In genomic region chr15:31271706-31272557, GRCh38 we compare ENCODE assay signal across 13 cellular contexts. TPM values are rescaled to one million over a fixed set of nuclear protein-coding genes. Genes with fewer than 3 reads are reported as not detected.
DNase-seq lines count a peak whose midpoint lies in the region; TF ChIP-seq lines count a peak whose summit lies in the region.
"Had no signal": no experiment of that assay in that cellular context is flagged by ENCODE, and none has a peak within 500 bp of the region (broad histone marks: within the 10 kb centered on the region; RNA-seq: fewer than 3 reads in every experiment).

No MANE protein-coding gene starts in this region.

- H3K4me3 ChIP-seq in BLaER1 (no peak overlapping the region), neural progenitor cell (no peak overlapping the region), Karpas-422 (ENCODE audit: low read length) (no peak overlapping the region)

- H3K27me3 ChIP-seq in BLaER1 (no peaks in the 10 kb centered on the region), neural progenitor cell (no peaks in the 10 kb centered on the region), Karpas-422 (ENCODE audit: low read length) (no peaks in the 10 kb centered on the region)
- H3K27me3 ChIP-seq: foreskin keratinocyte had no signal

- no peak overlapping the region for H3K9ac ChIP-seq in BLaER1
- no peak overlapping the region for H3K9ac ChIP-seq in neural progenitor cell
- no peak overlapping the region for H3K9ac ChIP-seq in Karpas-422 (ENCODE audit: low read length)

- no peaks in the 10 kb centered on the region for H3K79me2 ChIP-seq in neural progenitor cell (ENCODE audit: low read depth)
- no peaks in the 10 kb centered on the region for H3K79me2 ChIP-seq in Karpas-422 (ENCODE audit: low read length)

- H3K36me3 Mint-ChIP-seq in activated T-helper 2 cell treated with anti-CD3 and anti-CD28 coated beads, Interferon-gamma antibody, Interleukin-2, Interleukin-4, amounts not matched to agents 10 μg/mL and 5 μg/mL and 100 μg/mL, durations not matched to agents 14 hours and 24 hours and 36 hours (ENCODE audit: low read depth) = no peaks in the 10 kb centered on the region
- no peaks in the 10 kb centered on the region for H3K36me3 Mint-ChIP-seq in neural progenitor cell

- H3K4me1 Mint-ChIP-seq in activated T-helper 2 cell treated with anti-CD3 and anti-CD28 coated beads, Interferon-gamma antibody, Interleukin-2, Interleukin-4, amounts not matched to agents 10 μg/mL and 5 μg/mL and 100 μg/mL, durations not matched to agents 14 hours and 24 hours and 36 hours (ENCODE audit: low read depth) = peaks cover 39% of the 10 kb centered on the region
- peaks cover 12% of the 10 kb centered on the region for H3K4me1 Mint-ChIP-seq in neural progenitor cell

- no peaks in the 10 kb centered on the region for H3K27me3 Mint-ChIP-seq in activated T-helper 2 cell treated with anti-CD3 and anti-CD28 coated beads, Interferon-gamma antibody, Interleukin-2, Interleukin-4, amounts not matched to agents 10 μg/mL and 5 μg/mL and 100 μg/mL, durations not matched to agents 14 hours and 24 hours and 36 hours (ENCODE audit: low read depth)
- peaks cover 7% of the 10 kb centered on the region for H3K27me3 Mint-ChIP-seq in neural progenitor cell (ENCODE audit: insufficient read depth, low read depth)
- H3K27me3 Mint-ChIP-seq: naive thymus-derived CD4-positive, alpha-beta T cell had no signal

- no peaks in the 10 kb centered on the region for H3K9me3 Mint-ChIP-seq in activated T-helper 2 cell treated with anti-CD3 and anti-CD28 coated beads, Interferon-gamma antibody, Interleukin-2, Interleukin-4, amounts not matched to agents 10 μg/mL and 5 μg/mL and 100 μg/mL, durations not matched to agents 14 hours and 24 hours and 36 hours
- peaks cover 2% of the 10 kb centered on the region for H3K9me3 Mint-ChIP-seq in neural progenitor cell

- no peak for TF ChIP-seq CTCF in C4-2B (conservative IDR thresholded peaks at IDR 0.05)
- TF ChIP-seq CTCF in neural progenitor cell (IDR thresholded peaks at IDR 0.05) = no peak

- no peak overlapping the region for H3K27ac Mint-ChIP-seq in activated T-helper 2 cell treated with anti-CD3 and anti-CD28 coated beads, Interferon-gamma antibody, Interleukin-2, Interleukin-4, amounts not matched to agents 10 μg/mL and 5 μg/mL and 100 μg/mL, durations not matched to agents 14 hours and 24 hours and 36 hours
- no peak overlapping the region for H3K27ac Mint-ChIP-seq in neural progenitor cell

- H3K36me3 ChIP-seq in BLaER1 = no peaks in the 10 kb centered on the region
- H3K36me3 ChIP-seq in neural progenitor cell = no peaks in the 10 kb centered on the region
- H3K36me3 ChIP-seq in Karpas-422 (ENCODE audit: insufficient read depth, low read length) = no peaks in the 10 kb centered on the region

- no peaks in the 10 kb centered on the region for H4K20me1 ChIP-seq in BLaER1
- H4K20me1 ChIP-seq in neural progenitor cell (ENCODE audit: low read depth) = no peaks in the 10 kb centered on the region
- H4K20me1 ChIP-seq in Karpas-422 (ENCODE audit: insufficient read depth, low read depth, low read length) = no peaks in the 10 kb centered on the region

- H3K27ac ChIP-seq in BLaER1 (peak overlapping the region; percentile 37; the same call in 1 of the 2 replicates), C4-2B (peak overlapping the region; percentile 79), neural progenitor cell (no peak overlapping the region), Karpas-422 (ENCODE audit: low read length) (no peak overlapping the region)
- H3K27ac ChIP-seq: foreskin keratinocyte had no signal

- H2AFZ ChIP-seq in neural progenitor cell (replicated peaks) (no peak overlapping the region), Karpas-422 (ENCODE audit: low read length) (no peak overlapping the region)

- H3K4me2 ChIP-seq in BLaER1 = peak overlapping the region; percentile 29; the same call in 1 of the 2 replicates
- H3K4me2 ChIP-seq in neural progenitor cell = no peak overlapping the region
- H3K4me2 ChIP-seq in Karpas-422 (ENCODE audit: low read depth, low read length, poor library complexity, severe bottlenecking) = no peak overlapping the region

- no peak overlapping the region for H3K4me3 Mint-ChIP-seq in activated T-helper 2 cell treated with anti-CD3 and anti-CD28 coated beads, Interferon-gamma antibody, Interleukin-2, Interleukin-4, amounts not matched to agents 10 μg/mL and 5 μg/mL and 100 μg/mL, durations not matched to agents 14 hours and 24 hours and 36 hours (ENCODE audit: low read depth)
- no peak overlapping the region for H3K4me3 Mint-ChIP-seq in neural progenitor cell
- H3K4me3 Mint-ChIP-seq: naive thymus-derived CD4-positive, alpha-beta T cell had no signal

- H3K9me3 ChIP-seq in BLaER1 (no peaks in the 10 kb centered on the region), neural progenitor cell (ENCODE audit: low read depth) (no peaks in the 10 kb centered on the region), Karpas-422 (ENCODE audit: low read length) (no peaks in the 10 kb centered on the region)

- no peaks in the 10 kb centered on the region for H3F3A ChIP-seq in neural progenitor cell (ENCODE audit: low read depth)

- intact Hi-C loops in activated T-helper 2 cell treated with anti-CD3 and anti-CD28 coated beads, Interferon-gamma antibody, Interleukin-2, Interleukin-4, amounts not matched to agents 10 μg/mL and 5 μg/mL and 100 μg/mL, durations not matched to agents 14 hours and 24 hours and 36 hours (cut with micrococcal nuclease) = no loop called here

- H3K4me1 ChIP-seq in BLaER1 (peaks cover 76% of the 10 kb centered on the region), neural progenitor cell (peaks cover 6% of the 10 kb centered on the region), Karpas-422 (ENCODE audit: low read length) (peaks cover 23% of the 10 kb centered on the region)
- H3K4me1 ChIP-seq: foreskin keratinocyte had no signal

- DNase-seq in activated T-helper 2 cell treated with anti-CD3 and anti-CD28 coated beads, Interferon-gamma antibody, Interleukin-2, Interleukin-4, amounts not matched to agents 10 μg/mL and 5 μg/mL and 100 μg/mL, durations not matched to agents 14 hours and 24 hours and 36 hours (ENCODE audit: low spot score) = peak; percentile 7
- peak; percentile 0 for DNase-seq in neural progenitor cell (ENCODE audit: low spot score)
- no peak for DNase-seq in UCSD-AML1 (lab: John Stamatoyannopoulos, UW; ENCODE audit: unreplicated experiment)
- no peak for DNase-seq in SK-N-DZ (ENCODE audit: low spot score)
- DNase-seq in Karpas-422 = no peak
- DNase-seq: central memory CD4-positive, alpha-beta T cell; DND-41; foreskin keratinocyte; NCI-H146; NCI-H226 had no signal

- H3K9me2 ChIP-seq in Karpas-422 (replicated peaks; ENCODE audit: insufficient read depth, low read length) = no peaks in the 10 kb centered on the region

RNA-seq across cellular contexts. Expression of gene KLF13, which starts 54.7 kb away (rescaled TPM):
- 127 and 132 TPM in 2 replicates for total RNA-seq in activated T-helper 2 cell treated with anti-CD3 and anti-CD28 coated beads, Interferon-gamma antibody, Interleukin-2, Interleukin-4, amounts not matched to agents 10 μg/mL and 5 μg/mL and 100 μg/mL, durations not matched to agents 14 hours and 24 hours and 36 hours
- 11.9 and 25.1 TPM in 2 replicates for total RNA-seq in neural progenitor cell (ENCODE audit: low replicate concordance)
- polyA plus RNA-seq in SK-N-DZ (2014; cell fraction: cytosol; rRNA removed) = 65.3 and 76.1 TPM in 2 replicates
- 26.8 and 37.7 TPM in 2 replicates for polyA plus RNA-seq in SK-N-DZ (2014; cell fraction: nucleus; rRNA removed)
- 32.9 and 38.8 TPM in 2 replicates for total RNA-seq in Karpas-422 (2014; rRNA removed; shearing (Covaris generic); ENCODE audit: low replicate concordance)

Comparison
In these comparisons a context has a peak if more than half of its experiments do, and no peak if none do; other contexts are left out.
1. H3K27ac ChIP-seq: peak in BLaER1 (single experiment) and C4-2B (single experiment); none in neural progenitor cell (single experiment) and Karpas-422 (single experiment).
2. DNase-seq: peak in activated T-helper 2 cell treated with anti-CD3 and anti-CD28 coated beads, Interferon-gamma antibody, Interleukin-2, Interleukin-4, amounts not matched to agents 10 μg/mL and 5 μg/mL and 100 μg/mL, durations not matched to agents 14 hours and 24 hours and 36 hours (single experiment) and neural progenitor cell (single experiment); none in UCSD-AML1 (single experiment), SK-N-DZ (single experiment) and Karpas-422 (single experiment).